21 cellular contexts compared by ENCODE assay signal in the genomic region with DNA sequence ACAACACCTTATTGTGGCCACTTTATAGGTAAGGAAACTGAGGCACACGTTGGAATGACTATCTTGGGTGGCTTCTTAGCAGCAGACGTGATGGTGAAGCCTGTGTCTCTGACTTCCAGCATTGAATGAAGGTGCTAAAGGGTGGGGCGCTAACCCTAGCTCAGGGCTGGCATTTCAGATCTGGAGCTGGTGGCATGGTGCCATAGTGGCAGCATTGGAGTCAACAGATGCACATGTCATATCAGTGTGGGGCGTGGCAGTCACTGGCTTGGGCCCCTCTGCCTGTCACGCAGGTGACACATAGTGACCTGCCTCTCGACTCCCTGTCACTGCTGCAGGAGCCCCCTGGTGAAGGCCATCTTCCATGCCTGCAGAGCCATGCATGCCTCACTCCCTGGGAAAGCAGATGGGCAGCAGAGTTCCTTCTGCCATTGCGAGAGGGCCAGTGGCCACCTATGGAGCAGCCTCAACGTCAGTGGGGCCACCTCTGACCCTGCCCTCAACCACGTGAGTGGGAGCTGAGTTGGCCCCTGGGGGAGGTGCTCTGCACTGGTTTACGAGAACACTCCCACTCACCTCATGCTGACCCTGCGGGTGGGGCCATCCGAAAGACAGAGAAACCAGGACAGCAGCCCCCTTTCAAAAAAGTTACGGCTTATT. TPM values are rescaled to one million over a fixed set of nuclear protein-coding genes. Genes with fewer than 3 reads are reported as not detected.
"Had no signal": no experiment of that assay in that cellular context is flagged by ENCODE, and none has a peak within 500 bp of the region (broad histone marks: within the 10 kb centered on the region; RNA-seq: fewer than 3 reads in every experiment).

No MANE protein-coding gene starts in this region.

- H3K27ac ChIP-seq: pancreas, tibial artery had no signal

- H3K27me3 Mint-ChIP-seq: activated CD4-positive, alpha-beta T cell treated with anti-CD3 and anti-CD28 coated beads, Interleukin-2, amount 10 ng/mL, durations not matched to agents 24 days and 14 days; activated naive CD8-positive, alpha-beta T cell treated with anti-CD3 and anti-CD28 coated beads, Interleukin-2, amount 10 ng/mL, durations not matched to agents 7 days and 5 days; naive B cell had no signal

- FAIRE-seq: kidney, pancreas, urothelium cell line had no signal

- ATAC-seq: pancreas had no signal

- H3K4me2 ChIP-seq: smooth muscle cell had no signal

- H3K9me3 ChIP-seq: pancreas, tibial artery had no signal

- H3K4me3 ChIP-seq: lung, pancreas, smooth muscle cell, tibial artery had no signal

- H3K9me3 Mint-ChIP-seq: activated CD4-positive, alpha-beta T cell treated with anti-CD3 and anti-CD28 coated beads, Interleukin-2, amount 10 ng/mL, durations not matched to agents 24 days and 14 days; activated naive CD8-positive, alpha-beta T cell treated with anti-CD3 and anti-CD28 coated beads, Interleukin-2, amount 10 ng/mL, durations not matched to agents 7 days and 5 days; naive B cell had no signal

- H3K27me3 ChIP-seq: pancreas, tibial artery had no signal

- H3K4me1 ChIP-seq: pancreas, tibial artery had no signal

- H3K4me1 Mint-ChIP-seq: activated CD4-positive, alpha-beta T cell treated with anti-CD3 and anti-CD28 coated beads, Interleukin-2, amount 10 ng/mL, durations not matched to agents 24 days and 14 days; activated naive CD8-positive, alpha-beta T cell treated with anti-CD3 and anti-CD28 coated beads, Interleukin-2, amount 10 ng/mL, durations not matched to agents 7 days and 5 days; naive B cell had no signal

- H3K36me3 Mint-ChIP-seq: naive B cell had no signal

- DNase-seq: activated CD4-positive, alpha-beta T cell treated with anti-CD3 and anti-CD28 coated beads, Interleukin-2, amount 10 ng/mL, durations not matched to agents 24 days and 14 days; activated CD4-positive, CD25-positive, alpha-beta regulatory T cell; activated CD8-positive, alpha-beta memory T cell treated with anti-CD3 and anti-CD28 coated beads for 24 hours; activated naive CD4-positive, alpha-beta T cell; activated naive CD8-positive, alpha-beta T cell treated with anti-CD3 and anti-CD28 coated beads, Interleukin-2, amount 10 ng/mL, durations not matched to agents 7 days and 5 days; aorta; dermis blood vessel endothelial cell; hypothalamus; midbrain; naive B cell; SW 1271; tibial artery had no signal

- H3K27ac Mint-ChIP-seq: activated CD4-positive, alpha-beta T cell treated with anti-CD3 and anti-CD28 coated beads, Interleukin-2, amount 10 ng/mL, durations not matched to agents 24 days and 14 days; activated naive CD8-positive, alpha-beta T cell treated with anti-CD3 and anti-CD28 coated beads, Interleukin-2, amount 10 ng/mL, durations not matched to agents 7 days and 5 days had no signal

- H3K4me3 Mint-ChIP-seq: activated CD4-positive, alpha-beta T cell treated with anti-CD3 and anti-CD28 coated beads, Interleukin-2, amount 10 ng/mL, durations not matched to agents 24 days and 14 days; activated naive CD8-positive, alpha-beta T cell treated with anti-CD3 and anti-CD28 coated beads, Interleukin-2, amount 10 ng/mL, durations not matched to agents 7 days and 5 days; naive B cell had no signal

RNA-seq across cellular contexts. Expression of gene SHISA8, which starts 14.8 kb away (rescaled TPM):
- total RNA-seq: activated naive CD8-positive, alpha-beta T cell treated with anti-CD3 and anti-CD28 coated beads, Interleukin-2, amount 10 ng/mL, durations not matched to agents 7 days and 5 days; aorta; dermis blood vessel endothelial cell; epithelial cell of proximal tubule; pancreas; SK-MEL-5; smooth muscle cell; subcutaneous adipose tissue; T-helper 2 cell treated with Interferon-gamma antibody and Interleukin-4, amounts not matched to agents 100 ng/mL and 5 ng/mL, for 36 hours had no signal
- polyA plus RNA-seq: aorta, pancreas had no signal

RNA-seq across cellular contexts. Expression of gene TNFRSF13C, which starts 26.5 kb away (rescaled TPM):
- total RNA-seq: dermis blood vessel endothelial cell, smooth muscle cell, subcutaneous adipose tissue had no signal
- polyA plus RNA-seq: aorta had no signal
